2 cellular contexts compared by ENCODE assay signal in genomic region chr1:63266857-63267256, GRCh38.
TF ChIP-seq lines count a peak whose summit lies in the region.

No MANE protein-coding gene starts in this region.

TF ChIP-seq in HepG2, 621 proteins besides CTCF, POLR2A, EP300 and RAD21:
- no peak for TF ChIP-seq ZBTB34 (CRISPR knock-in tag; IDR thresholded peaks at IDR 0.05)
- peak; percentile 55 for TF ChIP-seq HNRNPK (IDR thresholded peaks at IDR 0.05; ENCODE audit: low read depth, low read length, poor library complexity, severe bottlenecking)

TF ChIP-seq in HEK293, 187 proteins besides CTCF, POLR2A, EP300 and RAD21 (continued from another document):
- TF ChIP-seq ZNF423 (tag by site-specific recombination; IDR thresholded peaks at IDR 0.05), result no peak
- no peak for TF ChIP-seq ZNF707 (tag by site-specific recombination; IDR thresholded peaks at IDR 0.05)
- TF ChIP-seq PRDM6 (tag by site-specific recombination; IDR thresholded peaks at IDR 0.05), result no peak
- TF ChIP-seq ZNF677 (tag by site-specific recombination; IDR thresholded peaks at IDR 0.05), result no peak
- TF ChIP-seq ZNF623 (tag by site-specific recombination; IDR thresholded peaks at IDR 0.05), result no peak
- TF ChIP-seq ZNF211 (tag by site-specific recombination; IDR thresholded peaks at IDR 0.05; ENCODE audit: low read depth), result no peak
- no peak for TF ChIP-seq SCRT1 (tag by site-specific recombination; IDR thresholded peaks at IDR 0.05; ENCODE audit: borderline replicate concordance)
- TF ChIP-seq ZNF513 (tag by site-specific recombination; IDR thresholded peaks at IDR 0.05), result peak; percentile 33; the same call in 1 of the 2 replicates
- no peak for TF ChIP-seq ZNF585B (tag by site-specific recombination; IDR thresholded peaks at IDR 0.05)
- TF ChIP-seq ZFHX2 (tag by site-specific recombination; conservative IDR thresholded peaks at IDR 0.05), result peak; percentile 86
- TF ChIP-seq KLF9 (tag by site-specific recombination; IDR thresholded peaks at IDR 0.05; ENCODE audit: low read depth), result no peak
- TF ChIP-seq ZNF692 (tag by site-specific recombination; IDR thresholded peaks at IDR 0.05), result no peak
- TF ChIP-seq EGR2 (tag by site-specific recombination; IDR thresholded peaks at IDR 0.05; ENCODE audit: low read depth), result peak; percentile 97
- TF ChIP-seq ZIC2 (tag by site-specific recombination; IDR thresholded peaks at IDR 0.05), result no peak
- TF ChIP-seq ZNF624 (tag by site-specific recombination; IDR thresholded peaks at IDR 0.05), result no peak
- TF ChIP-seq ZNF398 (tag by site-specific recombination; IDR thresholded peaks at IDR 0.05), result no peak
- no peak for TF ChIP-seq ZNF266 (tag by site-specific recombination; IDR thresholded peaks at IDR 0.05; ENCODE audit: low read depth)
